ENCODE assay signal across 8 cellular contexts in the genomic region with DNA sequence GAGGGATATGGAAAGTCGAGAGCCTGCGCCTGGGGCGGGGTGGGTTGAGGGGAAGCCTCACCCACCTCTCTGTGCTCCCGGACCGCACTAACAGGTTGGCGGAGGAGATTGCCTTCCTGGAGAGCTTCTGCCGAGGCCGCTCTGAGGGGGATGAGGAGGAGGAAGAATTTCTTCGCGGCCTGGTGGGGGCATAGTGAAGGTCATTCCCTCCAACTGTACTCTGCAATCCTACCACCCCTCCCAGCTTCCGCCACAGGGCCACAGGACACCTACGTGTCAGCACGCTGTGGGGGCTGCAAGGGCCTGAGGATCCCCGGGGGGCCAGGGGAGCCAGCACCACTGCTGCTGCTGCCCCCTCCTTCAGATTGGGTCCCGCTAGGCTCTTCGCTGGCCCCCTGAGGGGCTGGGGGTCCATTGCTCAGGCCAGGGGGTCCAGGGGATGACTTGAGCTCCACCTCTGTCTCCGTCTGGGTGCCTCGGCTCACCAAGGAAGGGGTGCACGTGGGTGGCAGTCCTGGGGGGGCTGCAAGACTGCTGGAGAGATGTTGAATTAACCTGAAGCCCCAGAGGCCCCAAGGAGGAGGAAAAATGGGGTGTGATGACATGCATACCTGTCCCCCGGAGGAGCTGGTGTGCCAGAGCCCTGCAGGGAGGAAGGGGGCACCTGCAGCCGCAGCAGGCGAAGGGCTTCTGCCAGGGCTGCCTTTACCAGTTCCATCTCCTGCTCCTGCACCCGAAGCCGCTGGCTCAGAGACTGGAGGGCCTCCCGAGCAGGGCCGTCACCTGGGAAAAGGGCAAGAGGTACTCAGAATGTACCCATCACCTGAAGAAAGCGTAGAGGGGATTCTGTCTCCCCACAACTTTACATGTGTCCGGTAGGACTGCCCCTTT. TPM values are rescaled to one million over a fixed set of nuclear protein-coding genes. Genes with fewer than 3 reads are reported as not detected.
DNase-seq lines count a peak whose midpoint lies in the region; ATAC-seq, FAIRE-seq and TF ChIP-seq lines count a peak whose summit lies in the region.

No MANE protein-coding gene starts in this region.

- TF ChIP-seq CTCF in right atrium auricular region (IDR thresholded peaks at IDR 0.05) (no peak), mammary epithelial cell (conservative IDR thresholded peaks at IDR 0.05 in 1 of 2, IDR thresholded peaks at IDR 0.05 in 1 of 2; ENCODE audit: extremely low read depth in 1 of 2, insufficient read depth in 1 of 2, low read depth in 1 of 2, low read length in 2 of 2) (no peak), D721Med (IDR thresholded peaks at IDR 0.05; ENCODE audit: insufficient read depth, missing control alignments) (no peak)

- H3K9ac ChIP-seq in mammary epithelial cell (ENCODE audit: insufficient read depth, low read length) = peak overlapping the region; percentile 79
- H3K9ac ChIP-seq in mucosa of rectum (ENCODE audit: low read depth in 1 of 2, low read length in 2 of 2) = peak overlapping the region; percentile 38 to 79

- CTCF ChIA-PET in mammary epithelial cell (lab: Charles Lee; ENCODE audit: low non-redundant PET) = interaction anchor here (0.5 to 1.2 kb wide), 3 partner anchors 10 to 98 kb away, joined by 5 to 7 read pairs (median 6); partner anchors contain the start of genes MTA2 and TUT1

- peaks cover 15% of the 10 kb centered on the region for H3K79me2 ChIP-seq in mammary epithelial cell (ENCODE audit: insufficient read depth, low read length)

- dilution Hi-C loops in mammary epithelial cell (cut with HindIII; ENCODE audit: low sequenced_read_pairs) = no loop called here

- WGBS in mammary epithelial cell (ENCODE audit: low coverage, missing lambda C conversion rate) = 62% methylated on average over 17 of the region's 28 CpGs

- no peak for ATAC-seq in left cardiac atrium
- no peak for ATAC-seq in HG03565 (IDR thresholded peaks at IDR 0.05; ENCODE audit: unreplicated experiment)
- ATAC-seq in HG02938 (IDR thresholded peaks at IDR 0.05; ENCODE audit: unreplicated experiment) = no peak

- peak overlapping the region; percentile 98 for H3K4me2 ChIP-seq in mammary epithelial cell (ENCODE audit: insufficient read depth, low read depth, low read length)

- H3K36me3 ChIP-seq in right atrium auricular region = peaks cover 9% of the 10 kb centered on the region
- H3K36me3 ChIP-seq in mammary epithelial cell (ENCODE audit: insufficient read depth, low read length) = peaks cover 6% of the 10 kb centered on the region
- H3K36me3 ChIP-seq in mucosa of rectum (ENCODE audit: control insufficient read depth in 2 of 2, insufficient read depth in 2 of 2, low read length in 2 of 2) = peaks cover 10 to 13% of the 10 kb centered on the region in 2 donors

- H4K20me1 ChIP-seq in mammary epithelial cell (ENCODE audit: insufficient read depth, low read length) = no peaks in the 10 kb centered on the region

- no peaks in the 10 kb centered on the region for H3K9me3 ChIP-seq in right atrium auricular region
- H3K9me3 ChIP-seq in mammary epithelial cell (replicated peaks; ENCODE audit: insufficient read depth, low read length) = no peaks in the 10 kb centered on the region
- H3K9me3 ChIP-seq in mucosa of rectum (ENCODE audit: control insufficient read depth in 2 of 2, low read length in 2 of 2) = no peaks in the 10 kb centered on the region

- H3K4me3 ChIP-seq in right atrium auricular region (peak overlapping the region; percentile 78 to 88), mammary epithelial cell (replicated peaks in 1 of 3; ENCODE audit: insufficient read depth in 1 of 3, low read depth in 2 of 3, low read length in 3 of 3) (peak overlapping the region; percentile 72 to 84 (median 76)), mucosa of rectum (ENCODE audit: low read length in 2 of 2) (peak overlapping the region; percentile 85 to 90)

- H3K27me3 ChIP-seq in right atrium auricular region (no peaks in the 10 kb centered on the region), mammary epithelial cell (ENCODE audit: insufficient read depth, low read length) (no peaks in the 10 kb centered on the region), mucosa of rectum (ENCODE audit: control insufficient read depth in 2 of 2, insufficient read depth in 2 of 2, low read length in 2 of 2) (no peaks in the 10 kb centered on the region)

- H2AFZ ChIP-seq in mammary epithelial cell (ENCODE audit: low read depth, low read length) = peak overlapping the region; percentile 90

- DNase-seq in right atrium auricular region (ENCODE audit: low spot score) (no peak), left cardiac atrium (no peak), mammary epithelial cell (no peak), D721Med (ENCODE audit: insufficient read length, low spot score) (no peak), kidney tubule cell (ENCODE audit: low spot score) (no peak)

- H3K4me1 ChIP-seq in right atrium auricular region (peaks cover 0 to 28% of the 10 kb centered on the region in 2 donors), mammary epithelial cell (ENCODE audit: insufficient read depth, low read length) (peaks cover 33% of the 10 kb centered on the region), mucosa of rectum (ENCODE audit: control insufficient read depth in 2 of 2, insufficient read depth in 2 of 2, low read length in 2 of 2) (peaks cover 12 to 13% of the 10 kb centered on the region in 2 donors)

- in situ Hi-C loops in mammary epithelial cell (cut with MboI; ENCODE audit: low sequenced_read_pairs in 2 of 2) = no loop called here

- H3K27ac ChIP-seq in right atrium auricular region (peak overlapping the region; percentile 92 to 97), mammary epithelial cell (ENCODE audit: insufficient read depth, low read depth, low read length) (peak overlapping the region; percentile 56), mucosa of rectum (ENCODE audit: low read depth in 2 of 2, low read length in 2 of 2) (peak overlapping the region; percentile 82 to 84)

- TSS peak; percentile 14 for BruUV-seq in mammary epithelial cell (replicated peaks; lab: Mats Ljungman, UMichigan)

- no peak for FAIRE-seq in D721Med (lab: Jason Lieb, UNC)

- intact Hi-C loops in left cardiac atrium (cut with DNase I) (no loop called here), mammary epithelial cell (cut with micrococcal nuclease) (loop anchor here (5.0 kb wide), 1 partner anchor 41 kb away; the partner anchor contains the start of gene INTS5)

RNA-seq across cellular contexts. Expression of gene EML3, which starts 1.5 kb away (rescaled TPM):
- total RNA-seq in right atrium auricular region (10 to 100 TPM; 15.8 to 21.3 TPM), left cardiac atrium (10 to 100 TPM; 29.1 to 46.8 TPM), mammary epithelial cell (10 to 100 TPM; 21.0 to 46.6 TPM)
- 20.7 TPM for polyA plus RNA-seq in mammary epithelial cell
- polyA minus RNA-seq in mammary epithelial cell = 25.2 TPM

RNA-seq across cellular contexts. Expression of gene ROM1, which starts 2.0 kb away (rescaled TPM):
- 1 to 10 TPM; 3.2 to 5.3 TPM for total RNA-seq in right atrium auricular region
- total RNA-seq in left cardiac atrium = 1 to 10 TPM; 3.7 to 3.8 TPM
- total RNA-seq in mammary epithelial cell = 1 to 10 TPM; 2.3 TPM
- polyA plus RNA-seq in mammary epithelial cell = 2.1 TPM
- not detected for polyA minus RNA-seq in mammary epithelial cell

RNA-seq across cellular contexts. Expression of gene MTA2, which starts 9.4 kb away (rescaled TPM):
- total RNA-seq in right atrium auricular region (10 to 100 TPM; 30.0 to 40.5 TPM), left cardiac atrium (10 to 100 TPM; 38.1 to 60.6 TPM), mammary epithelial cell (100 to 1,000 TPM; 157 to 169 TPM)
- 39.3 TPM for polyA plus RNA-seq in mammary epithelial cell
- 227 TPM for polyA minus RNA-seq in mammary epithelial cell

RNA-seq across cellular contexts. Expression of gene B3GAT3, which starts 10.7 kb away (rescaled TPM):
- total RNA-seq in right atrium auricular region (10 to 100 TPM; 12.7 to 14.0 TPM), left cardiac atrium (10 to 100 TPM; 20.5 to 22.4 TPM), mammary epithelial cell (10 to 100 TPM; 37.8 to 42.0 TPM)
- polyA plus RNA-seq in mammary epithelial cell = 29.4 TPM
- 14.2 TPM for polyA minus RNA-seq in mammary epithelial cell

RNA-seq across cellular contexts. Expression of gene TUT1, which starts 19.7 kb away (rescaled TPM):
- total RNA-seq in right atrium auricular region = 1 to 10 TPM; 5.4 to 5.7 TPM
- 10 to 100 TPM in 1 of 2 donors, 1 to 10 TPM in 1; 9.6 to 11.5 TPM for total RNA-seq in left cardiac atrium
- 10 to 100 TPM in 1 of 2 donors, 1 to 10 TPM in 1; 7.8 to 18.5 TPM for total RNA-seq in mammary epithelial cell
- polyA plus RNA-seq in mammary epithelial cell = 12.2 TPM
- 11.7 TPM for polyA minus RNA-seq in mammary epithelial cell
